15 cellular contexts compared by ENCODE assay signal in genomic region chr1:145827966-145828365, GRCh38. TPM values are rescaled to one million over a fixed set of nuclear protein-coding genes. Genes with fewer than 3 reads are reported as not detected.
DNase-seq lines count a peak whose midpoint lies in the region; ATAC-seq and TF ChIP-seq lines count a peak whose summit lies in the region.
"Had no signal": no experiment of that assay in that cellular context is flagged by ENCODE, and none has a peak within 500 bp of the region (broad histone marks: within the 10 kb centered on the region; RNA-seq: fewer than 3 reads in every experiment).

No MANE protein-coding gene starts in this region.

- peaks cover 39 to 42% of the 10 kb centered on the region in 2 donors for H3K36me3 Mint-ChIP-seq in activated naive CD4-positive, alpha-beta T cell treated with anti-CD3 and anti-CD28 coated beads, Interleukin-2, amount 50 U/mL, for 72 hours
- H3K36me3 Mint-ChIP-seq in activated CD8-positive, alpha-beta T cell treated with anti-CD3 and anti-CD28 coated beads for 36 hours (ENCODE audit: low read depth): peaks cover 71% of the 10 kb centered on the region
- peaks cover 66% of the 10 kb centered on the region for H3K36me3 Mint-ChIP-seq in stimulated activated memory B cell treated with anti-CD40 and anti-IgM and Interleukin-4, amounts not matched to agents 10 μg/mL and 1 μg/mL and 100 μg/mL, for 72 hours

- DNase-seq in activated naive CD4-positive, alpha-beta T cell treated with anti-CD3 and anti-CD28 coated beads, Interleukin-2, amount 50 U/mL, for 72 hours (ENCODE audit: low spot score in 2 of 2): no peak
- DNase-seq in activated naive CD4-positive, alpha-beta T cell (lab: John Stamatoyannopoulos, UW): no peak
- DNase-seq in activated CD8-positive, alpha-beta T cell treated with anti-CD3 and anti-CD28 coated beads for 36 hours: no peak
- DNase-seq in NCI-H1092 (lab: John Stamatoyannopoulos, UW): no peak
- no peak for DNase-seq in lower leg skin (ENCODE audit: low spot score in 2 of 2)
- DNase-seq: activated CD4-positive, alpha-beta T cell treated with anti-CD3 and anti-CD28 coated beads for 1 hour; DMS153; heart right ventricle; NCI-H1436 treated with DMSO at 0.1 percent for 48 hours; NCI-H446; PC-9; retina; stimulated activated CD4-positive, alpha-beta T cell treated with anti-CD3 and anti-CD28 coated beads, Interleukin-4, amount 100 ng/mL, for 1 hour; stimulated activated naive CD4-positive, alpha-beta T cell treated with Interleukin-2 at 50 U/mL for 16 hours had no signal

- H3K27me3 Mint-ChIP-seq in activated CD8-positive, alpha-beta T cell treated with anti-CD3 and anti-CD28 coated beads for 36 hours: no peaks in the 10 kb centered on the region
- H3K27me3 Mint-ChIP-seq in stimulated activated memory B cell treated with anti-CD40 and anti-IgM and Interleukin-4, amounts not matched to agents 10 μg/mL and 1 μg/mL and 100 μg/mL, for 72 hours: no peaks in the 10 kb centered on the region

- peak in 1 of 2 donors; percentile 17 for ATAC-seq in activated naive CD4-positive, alpha-beta T cell treated with anti-CD3 and anti-CD28 coated beads, Interleukin-2, amount 50 U/mL, for 72 hours
- peak; percentile 15 for ATAC-seq in activated CD8-positive, alpha-beta T cell treated with anti-CD3 and anti-CD28 coated beads for 36 hours
- ATAC-seq in stimulated activated memory B cell treated with anti-CD40 and anti-IgM and Interleukin-4, amounts not matched to agents 10 μg/mL and 1 μg/mL and 100 μg/mL, for 72 hours: no peak
- ATAC-seq: heart right ventricle had no signal

- POLR2A ChIA-PET in activated CD8-positive, alpha-beta T cell treated with anti-CD3 and anti-CD28 coated beads for 36 hours (lab: Charles Lee): interaction anchor here (0.6 to 4.4 kb wide), 4 partner anchors 17 to 151 kb away, joined by 3 to 25 read pairs (median 3); partner anchors contain the start of genes NUDT17 and RBM8A

- peak overlapping the region; percentile 37 for H3K4me3 Mint-ChIP-seq in activated CD8-positive, alpha-beta T cell treated with anti-CD3 and anti-CD28 coated beads for 36 hours
- no peak overlapping the region for H3K4me3 Mint-ChIP-seq in stimulated activated memory B cell treated with anti-CD40 and anti-IgM and Interleukin-4, amounts not matched to agents 10 μg/mL and 1 μg/mL and 100 μg/mL, for 72 hours

- intact Hi-C loops in activated CD8-positive, alpha-beta T cell treated with anti-CD3 and anti-CD28 coated beads for 36 hours (cut with micrococcal nuclease): no loop called here
- intact Hi-C loops in lower leg skin (cut with DNase I; ENCODE audit: low total_unique reads): no loop called here

- H3K9me3 Mint-ChIP-seq in activated naive CD4-positive, alpha-beta T cell treated with anti-CD3 and anti-CD28 coated beads, Interleukin-2, amount 50 U/mL, for 72 hours: no peaks in the 10 kb centered on the region
- H3K9me3 Mint-ChIP-seq in activated CD8-positive, alpha-beta T cell treated with anti-CD3 and anti-CD28 coated beads for 36 hours: no peaks in the 10 kb centered on the region
- no peaks in the 10 kb centered on the region for H3K9me3 Mint-ChIP-seq in stimulated activated memory B cell treated with anti-CD40 and anti-IgM and Interleukin-4, amounts not matched to agents 10 μg/mL and 1 μg/mL and 100 μg/mL, for 72 hours

- peak overlapping the region; percentile 84 to 91 for H3K27ac Mint-ChIP-seq in activated naive CD4-positive, alpha-beta T cell treated with anti-CD3 and anti-CD28 coated beads, Interleukin-2, amount 50 U/mL, for 72 hours
- peak overlapping the region; percentile 94 for H3K27ac Mint-ChIP-seq in activated CD8-positive, alpha-beta T cell treated with anti-CD3 and anti-CD28 coated beads for 36 hours
- peak overlapping the region; percentile 1 for H3K27ac Mint-ChIP-seq in stimulated activated memory B cell treated with anti-CD40 and anti-IgM and Interleukin-4, amounts not matched to agents 10 μg/mL and 1 μg/mL and 100 μg/mL, for 72 hours

- TF ChIP-seq POLR2A in lower leg skin (IDR thresholded peaks at IDR 0.05): no peak

- CTCF ChIA-PET in activated CD8-positive, alpha-beta T cell treated with anti-CD3 and anti-CD28 coated beads for 36 hours (lab: Charles Lee): interaction anchor here (0.8 to 11.8 kb wide), 5 partner anchors 11 to 209 kb away, joined by 3 to 163 read pairs (median 7); partner anchors contain the start of genes CD160 and NUDT17

- no peak for TF ChIP-seq CTCF in activated CD8-positive, alpha-beta T cell treated with anti-CD3 and anti-CD28 coated beads for 36 hours (IDR thresholded peaks at IDR 0.05)
- TF ChIP-seq CTCF in lower leg skin (IDR thresholded peaks at IDR 0.05): no peak

- H3K4me3 ChIP-seq in lower leg skin (ENCODE audit: low read depth, poor library complexity, severe bottlenecking): no peak overlapping the region
- H3K4me3 ChIP-seq: heart right ventricle, PC-9 had no signal

- H3K4me1 Mint-ChIP-seq in activated CD8-positive, alpha-beta T cell treated with anti-CD3 and anti-CD28 coated beads for 36 hours (ENCODE audit: low read depth): peaks cover 44% of the 10 kb centered on the region
- H3K4me1 Mint-ChIP-seq in stimulated activated memory B cell treated with anti-CD40 and anti-IgM and Interleukin-4, amounts not matched to agents 10 μg/mL and 1 μg/mL and 100 μg/mL, for 72 hours: peaks cover 13% of the 10 kb centered on the region

RNA-seq across cellular contexts. Expression of gene POLR3C, which starts 4.0 kb away (rescaled TPM):
- 10 to 100 TPM; 15.1 to 26.2 TPM for total RNA-seq in activated naive CD4-positive, alpha-beta T cell treated with anti-CD3 and anti-CD28 coated beads, Interleukin-2, amount 50 U/mL, for 72 hours
- 10 to 100 TPM; 38.2 to 39.4 TPM for total RNA-seq in activated CD8-positive, alpha-beta T cell treated with anti-CD3 and anti-CD28 coated beads for 36 hours
- total RNA-seq in lower leg skin: 10 to 100 TPM; 25.1 to 31.3 (median 27.0) TPM

RNA-seq across cellular contexts. Expression of gene RNF115, which starts 4.1 kb away (rescaled TPM):
- total RNA-seq in activated naive CD4-positive, alpha-beta T cell treated with anti-CD3 and anti-CD28 coated beads, Interleukin-2, amount 50 U/mL, for 72 hours: 10 to 100 TPM; 10.7 to 12.6 TPM
- 10 to 100 TPM; 12.6 to 13.1 TPM for total RNA-seq in activated CD8-positive, alpha-beta T cell treated with anti-CD3 and anti-CD28 coated beads for 36 hours
- 10 to 100 TPM in 2 of 4 donors, 1 to 10 TPM in 2; 7.0 to 12.8 (median 9.3) TPM for total RNA-seq in lower leg skin

RNA-seq across cellular contexts. Expression of gene NUDT17, which starts 17.5 kb away (rescaled TPM):
- total RNA-seq in activated naive CD4-positive, alpha-beta T cell treated with anti-CD3 and anti-CD28 coated beads, Interleukin-2, amount 50 U/mL, for 72 hours: 1 to 10 TPM; 2.6 to 3.9 TPM
- 1 to 10 TPM; 3.0 to 3.3 TPM for total RNA-seq in activated CD8-positive, alpha-beta T cell treated with anti-CD3 and anti-CD28 coated beads for 36 hours
- 1 to 10 TPM in 3 of 4 donors, under 1 TPM in 1; 0.25 to 5.0 (median 2.5) TPM for total RNA-seq in lower leg skin

RNA-seq across cellular contexts. Expression of gene PIAS3, which starts 30.9 kb away (rescaled TPM):
- 10 to 100 TPM; 28.6 to 33.5 TPM for total RNA-seq in activated naive CD4-positive, alpha-beta T cell treated with anti-CD3 and anti-CD28 coated beads, Interleukin-2, amount 50 U/mL, for 72 hours
- 10 to 100 TPM; 17.9 to 18.9 TPM for total RNA-seq in activated CD8-positive, alpha-beta T cell treated with anti-CD3 and anti-CD28 coated beads for 36 hours
- total RNA-seq in lower leg skin: 10 to 100 TPM; 22.8 to 47.7 (median 33.0) TPM

RNA-seq across cellular contexts. Expression of gene ANKRD35, which starts 57.7 kb away (rescaled TPM):
- under 1 TPM; 0.50 to 0.53 TPM for total RNA-seq in activated naive CD4-positive, alpha-beta T cell treated with anti-CD3 and anti-CD28 coated beads, Interleukin-2, amount 50 U/mL, for 72 hours
- total RNA-seq in activated CD8-positive, alpha-beta T cell treated with anti-CD3 and anti-CD28 coated beads for 36 hours: under 1 TPM; 0.54 to 0.59 TPM
- total RNA-seq in lower leg skin: 10 to 100 TPM; 32.2 to 68.6 (median 48.4) TPM

Comparison
In these comparisons a context has a peak if more than half of its experiments do, and no peak if none do; other contexts are left out.
1. H3K27ac Mint-ChIP-seq: peak in every context shown above with its lines; median percentile 94 in activated CD8-positive, alpha-beta T cell treated with anti-CD3 and anti-CD28 coated beads for 36 hours; 88 in activated naive CD4-positive, alpha-beta T cell treated with anti-CD3 and anti-CD28 coated beads, Interleukin-2, amount 50 U/mL, for 72 hours; 1 in stimulated activated memory B cell treated with anti-CD40 and anti-IgM and Interleukin-4, amounts not matched to agents 10 μg/mL and 1 μg/mL and 100 μg/mL, for 72 hours.